ENCODE assay signal across 23 cellular contexts in the genomic region with DNA sequence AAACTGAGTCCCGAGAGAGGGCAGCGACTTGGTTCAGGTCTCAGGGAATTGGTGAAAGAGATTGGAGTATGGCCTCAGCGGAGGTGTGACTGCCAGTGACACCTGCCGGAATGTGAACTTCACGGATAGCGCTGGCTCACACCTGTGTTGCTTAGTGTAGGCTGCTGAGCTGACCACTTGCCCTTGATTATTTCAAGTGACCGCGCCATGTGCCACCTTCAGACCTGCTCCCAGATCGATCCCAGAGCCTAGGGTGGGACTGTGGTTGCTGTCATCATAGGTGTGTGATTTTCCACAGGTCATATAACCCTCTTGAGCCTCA.
DNase-seq lines count a peak whose midpoint lies in the region; ATAC-seq, FAIRE-seq and TF ChIP-seq lines count a peak whose summit lies in the region.
"Had no signal": no experiment of that assay in that cellular context is flagged by ENCODE, and none has a peak within 500 bp of the region (broad histone marks: within the 10 kb centered on the region; RNA-seq: fewer than 3 reads in every experiment).

No MANE protein-coding gene starts in this region.

- peaks cover 49% of the 10 kb centered on the region for H3K4me1 Mint-ChIP-seq in osteocyte (ENCODE audit: unreplicated experiment)
- H3K4me1 Mint-ChIP-seq: B cell; CD14-positive monocyte; CD8-positive, alpha-beta memory T cell had no signal

- ATAC-seq in Right ventricle myocardium inferior (no peak), lower lobe of right lung (no peak)

- peaks cover 27% of the 10 kb centered on the region for H3K27me3 ChIP-seq in lower lobe of right lung (ENCODE audit: low read depth)

- DNase-seq in Right ventricle myocardium inferior (ENCODE audit: missing footprints) (peak; percentile 7), cardiac septum (ENCODE audit: low spot score) (no peak), lower lobe of right lung (peak; percentile 19), osteocyte (ENCODE audit: extremely low spot score, unreplicated experiment) (no peak), urothelium cell line (ENCODE audit: low spot score) (no peak), NCI-H82 treated with DMSO at 0.1 percent for 48 hours (lab: John Stamatoyannopoulos, UW; ENCODE audit: unreplicated experiment) (no peak), cerebellar cortex (ENCODE audit: low spot score) (no peak)
- DNase-seq in activated CD4-positive, alpha-beta T cell treated with anti-CD3 and anti-CD28 coated beads, Interleukin-2, amount 50 U/mL, for 48 hours = no peak
- DNase-seq: CD4-positive, alpha-beta T cell; CD8-positive, alpha-beta memory T cell; DMS153; DND-41; GOT3 had no signal

- no peaks in the 10 kb centered on the region for H3K9me3 Mint-ChIP-seq in osteocyte (ENCODE audit: unreplicated experiment)
- H3K9me3 Mint-ChIP-seq: CD4-positive, alpha-beta T cell; CD8-positive, alpha-beta memory T cell; HFFc6 had no signal

- H3K4me3 ChIP-seq in lower lobe of right lung = no peak overlapping the region
- H3K4me3 ChIP-seq: BLaER1, HAP-1 had no signal

- TF ChIP-seq CTCF in lower lobe of right lung (IDR thresholded peaks at IDR 0.05) = no peak
- TF ChIP-seq CTCF in osteocyte (IDR thresholded peaks at IDR 0.05) = no peak

- peak overlapping the region; percentile 8 for H3K27ac Mint-ChIP-seq in osteocyte (ENCODE audit: unreplicated experiment)
- H3K27ac Mint-ChIP-seq: B cell; CD14-positive monocyte; CD4-positive, alpha-beta T cell; CD8-positive, alpha-beta memory T cell; HFFc6 had no signal

- H3K4me3 Mint-ChIP-seq in osteocyte (ENCODE audit: unreplicated experiment) = no peak overlapping the region
- H3K4me3 Mint-ChIP-seq: B cell; CD14-positive monocyte; CD4-positive, alpha-beta T cell; CD8-positive, alpha-beta memory T cell; HFFc6 had no signal

- no peaks in the 10 kb centered on the region for H3K27me3 Mint-ChIP-seq in osteocyte (ENCODE audit: unreplicated experiment)

- no peaks in the 10 kb centered on the region for H3K9me3 ChIP-seq in lower lobe of right lung
- H3K9me3 ChIP-seq: BLaER1, HAP-1 had no signal

- H3K27ac ChIP-seq in lower lobe of right lung = no peak overlapping the region
- H3K27ac ChIP-seq: 22Rv1, BLaER1 had no signal

- intact Hi-C loops in Right ventricle myocardium inferior (cut with DNase I) = loop anchor here (5.0 kb wide), 1 partner anchor 133 kb away; the partner anchor contains the start of gene GLI2
- intact Hi-C loops in cardiac septum (cut with DNase I) = no loop called here
- intact Hi-C loops in lower lobe of right lung (cut with DNase I) = no loop called here

- peak; percentile 20 for FAIRE-seq in urothelium cell line (lab: Jason Lieb, UNC)
- FAIRE-seq: A204.1, G401.6, GM12892, H54 had no signal

- H3K36me3 Mint-ChIP-seq in osteocyte (ENCODE audit: unreplicated experiment) = no peaks in the 10 kb centered on the region
- H3K36me3 Mint-ChIP-seq: CD14-positive monocyte; CD8-positive, alpha-beta memory T cell had no signal

- H3K4me1 ChIP-seq in lower lobe of right lung = peaks cover 18% of the 10 kb centered on the region
- H3K4me1 ChIP-seq: BLaER1, HAP-1 had no signal

- no peaks in the 10 kb centered on the region for H3K36me3 ChIP-seq in lower lobe of right lung
- H3K36me3 ChIP-seq: BLaER1, HAP-1 had no signal

Comparison
In these comparisons a context has a peak if more than half of its experiments do, and no peak if none do; other contexts are left out.
1. DNase-seq: peak in Right ventricle myocardium inferior (single experiment) and lower lobe of right lung (single experiment); none in cardiac septum (single experiment), osteocyte (single experiment), urothelium cell line (single experiment), activated CD4-positive, alpha-beta T cell treated with anti-CD3 and anti-CD28 coated beads, Interleukin-2, amount 50 U/mL, for 48 hours (0 of 2), NCI-H82 treated with DMSO at 0.1 percent for 48 hours (single experiment) and cerebellar cortex (single experiment).